In genomic region chr9:18806277-18806676, GRCh38 we compare ENCODE assay signal across 26 cellular contexts.
"Had no signal": no experiment of that assay in that cellular context is flagged by ENCODE, and none has a peak within 500 bp of the region (broad histone marks: within the 10 kb centered on the region; RNA-seq: fewer than 3 reads in every experiment).

No MANE protein-coding gene starts in this region.

- H3K27ac ChIP-seq: foreskin keratinocyte, heart left ventricle, left lung, right atrium auricular region, testis, transverse colon had no signal

- ATAC-seq: activated naive CD8-positive, alpha-beta T cell treated with anti-CD3 and anti-CD28 coated beads, Interleukin-2, amount 50 U/mL, for 24 hours; effector memory CD8-positive, alpha-beta T cell; foreskin keratinocyte; left lung; natural killer cell had no signal

- DNase-seq: activated CD4-positive, alpha-beta memory T cell treated with anti-CD3 and anti-CD28 coated beads, Interleukin-2, amount 10 ng/mL, durations not matched to agents 7 days and 5 days; activated CD4-positive, alpha-beta T cell treated with anti-CD3 and anti-CD28 coated beads for 1 hour; activated CD4-positive, alpha-beta T cell treated with anti-CD3 and anti-CD28 coated beads, Interleukin-2, amount 10 ng/mL, durations not matched to agents 7 days and 5 days; activated CD8-positive, alpha-beta memory T cell treated with anti-CD3 and anti-CD28 coated beads, Interleukin-2, amount 50 U/mL, for 48 hours; activated gamma-delta T cell; activated naive CD4-positive, alpha-beta T cell treated with anti-CD3 and anti-CD28 coated beads, Interleukin-2, amount 50 U/mL, for 16 hours; activated naive CD8-positive, alpha-beta T cell treated with anti-CD3 and anti-CD28 coated beads, Interleukin-2, amount 50 U/mL, for 24 hours; activated T-cell treated with anti-CD3 and anti-CD28 coated beads, Interleukin-2, amount 50 U/mL, for 24 hours; amygdala; caudate nucleus; cortex of kidney; effector memory CD8-positive, alpha-beta T cell; foreskin keratinocyte; heart left ventricle; hypothalamus; immature natural killer cell; left lung; mesendoderm; natural killer cell; stimulated activated CD4-positive, alpha-beta T cell treated with anti-CD3 and anti-CD28 coated beads, Interleukin-15, amount 100 ng/mL, for 24 hours; stimulated activated CD4-positive, alpha-beta T cell treated with anti-CD3 and anti-CD28 coated beads, Interleukin-2, amount 100 ng/mL, for 24 hours; stimulated activated naive CD4-positive, alpha-beta T cell; testis; transverse colon had no signal

- H3K9me3 ChIP-seq: left lung, right atrium auricular region, testis, transverse colon had no signal

- H3K4me3 ChIP-seq: heart left ventricle, left lung, lung, right atrium auricular region, testis, transverse colon had no signal

- H3K27me3 ChIP-seq: foreskin keratinocyte, heart left ventricle, left lung, right atrium auricular region, testis, transverse colon had no signal

- H3K4me1 ChIP-seq: foreskin keratinocyte, heart left ventricle, left lung, right atrium auricular region, testis had no signal
